ENCODE assay signal across 11 cellular contexts in the genomic region with DNA sequence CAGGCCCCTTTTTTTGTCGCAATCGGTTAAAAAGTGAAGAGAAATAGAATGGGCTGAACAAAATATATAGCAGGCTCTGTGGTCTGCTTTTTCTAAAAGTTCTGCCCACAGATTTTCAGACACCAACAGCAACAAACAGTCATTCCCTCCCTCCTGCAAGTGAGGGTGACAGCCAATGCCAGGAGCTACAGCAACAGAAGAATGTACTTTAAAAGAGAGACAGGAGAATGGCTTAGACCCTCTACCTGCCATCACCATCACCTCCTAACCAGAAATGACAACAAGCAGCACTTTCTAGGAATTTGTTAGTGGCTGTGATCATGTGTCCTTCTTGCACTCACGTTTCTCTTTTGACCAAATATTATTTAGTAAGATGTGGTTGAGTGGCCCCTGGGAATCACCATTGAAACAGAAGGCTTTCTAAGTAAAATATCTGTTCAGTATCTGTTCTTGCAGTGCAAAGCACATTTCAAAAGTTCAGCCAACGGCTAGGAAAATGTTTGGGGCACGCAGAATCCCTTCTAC.
A peak's percentile ranks its signal among the peaks of the same experiment; 100 is the strongest.
DNase-seq lines count a peak whose midpoint lies in the region; ATAC-seq, FAIRE-seq and TF ChIP-seq lines count a peak whose summit lies in the region.
"Had no signal": no experiment of that assay in that cellular context is flagged by ENCODE, and none has a peak within 500 bp of the region (broad histone marks: within the 10 kb centered on the region; RNA-seq: fewer than 3 reads in every experiment).

No MANE protein-coding gene starts in this region.

- H3K79me2 ChIP-seq in HepG2 (ENCODE audit: insufficient read depth, low read length) = no peaks in the 10 kb centered on the region

- peaks cover 1 to 18% of the 10 kb centered on the region in 2 experiments; a peak in 3 of 5 replicates for H3K36me3 ChIP-seq in HepG2 (replicated peaks in 1 of 2; ENCODE audit: control insufficient read depth in 1 of 2, insufficient read depth in 2 of 2, low read length in 2 of 2)

- no peak overlapping the region for H2AFZ ChIP-seq in HepG2 (ENCODE audit: low read length)

- peak; percentile 75 for FAIRE-seq in GM12892 (lab: Jason Lieb, UNC)
- FAIRE-seq in HepG2 (lab: Jason Lieb, UNC) = no peak

- no peak for TF ChIP-seq EP300 in HepG2 (IDR thresholded peaks at IDR 0.05; ENCODE audit: low read depth in 2 of 2, low read length in 2 of 2)
- no peak for TF ChIP-seq EP300 in HepG2 (CRISPR knock-in tag; IDR thresholded peaks at IDR 0.05; ENCODE audit: borderline replicate concordance)

- in situ Hi-C loops in HepG2 (cut with HindIII; ENCODE audit: extremely low pct_ligation_motif_present, low pct_unique_long_range_greater_than_20kb) = loop anchor here (5.0 to 25.0 kb wide), 2 partner anchors 250 to 450 kb away; a partner anchor contains a TSS

- peaks cover 13% of the 10 kb centered on the region for H3K4me1 ChIP-seq in HepG2 (ENCODE audit: insufficient read depth, low read length)

- BruUV-seq in HepG2 (replicated peaks; lab: Mats Ljungman, UMichigan) = no TSS peak

- H3K4me2 ChIP-seq in HepG2 (ENCODE audit: low read depth, low read length) = no peak overlapping the region

- no peaks in the 10 kb centered on the region for H3K27me3 Mint-ChIP-seq in natural killer cell treated with Interleukin-12 subunit alpha and Interleukin-12 subunit beta and Interleukin-15 and Interleukin-18, amount 100 ng/mL, for 72 hours
- H3K27me3 Mint-ChIP-seq: activated naive CD4-positive, alpha-beta T cell treated with anti-CD3 and anti-CD28 coated beads, Interleukin-2, amount 50 U/mL, for 24 hours had no signal

- no peaks in the 10 kb centered on the region for H3K9me3 Mint-ChIP-seq in natural killer cell treated with Interleukin-12 subunit alpha and Interleukin-12 subunit beta and Interleukin-15 and Interleukin-18, amount 100 ng/mL, for 72 hours
- H3K9me3 Mint-ChIP-seq: activated naive CD4-positive, alpha-beta T cell treated with anti-CD3 and anti-CD28 coated beads, Interleukin-2, amount 50 U/mL, for 24 hours; neural crest cell had no signal

- TF ChIP-seq POLR2A in GM12892 (IDR thresholded peaks at IDR 0.05; ENCODE audit: low read depth, low read length) (no peak), HepG2 (IDR thresholded peaks at IDR 0.05; ENCODE audit: insufficient read depth in 1 of 2, low read depth in 2 of 2, low read length in 2 of 2) (no peak)

- peak; percentile 9 for ATAC-seq in GM21526 (IDR thresholded peaks at IDR 0.05; ENCODE audit: low FRiP score, unreplicated experiment)
- peak in 1 of 2 donors; percentile 50 for ATAC-seq in natural killer cell treated with Interleukin-12 subunit alpha and Interleukin-12 subunit beta and Interleukin-15 and Interleukin-18, amount 100 ng/mL, for 72 hours
- ATAC-seq in HepG2 = no peak

- H3K27ac ChIP-seq in HepG2 (ENCODE audit: extremely low read length, insufficient read depth, low read length) = no peak overlapping the region

- no peak for TF ChIP-seq CTCF in HepG2 (CRISPR knock-in tag; IDR thresholded peaks at IDR 0.05)

- 0 out of 2 replicates have a peak, but pooled peaks cover 6% of the 10 kb centered on the region for H4K20me1 ChIP-seq in HepG2 (ENCODE audit: insufficient read depth, low read length)

- intact Hi-C loops in HepG2 (cut with micrococcal nuclease; ENCODE audit: unreplicated experiment) = no loop called here

- CTCF ChIA-PET in HepG2 (lab: Yijun Ruan, JAX; ENCODE audit: low intra/inter-chr PET ratio, low total read pairs) = no interaction called here

- DNase-seq in GM12892 (ENCODE audit: insufficient read length) (no peak), NCI-H69 (lab: John Stamatoyannopoulos, UW) (peak; percentile 26), midbrain (lab: John Stamatoyannopoulos, UW) (no peak), HepG2 (ENCODE audit: low spot score) (no peak), C1 segment of cervical spinal cord (lab: John Stamatoyannopoulos, UW) (no peak)
- no peak for DNase-seq in natural killer cell treated with Interleukin-12 subunit alpha and Interleukin-12 subunit beta and Interleukin-15 and Interleukin-18, amount 100 ng/mL, for 72 hours (ENCODE audit: low spot score)
- DNase-seq: Calu3 had no signal

- POLR2A ChIA-PET in HepG2 (lab: Yijun Ruan, JAX) = interaction anchor here (1.6 kb wide), 1 partner anchor 249 kb away, joined by 3 read pairs; a partner anchor contains a TSS

- 92% methylated on average over 5 of the region's 5 CpGs for WGBS in HepG2 (ENCODE audit: low lambda C conversion rate)

- peaks cover 56 to 64% of the 10 kb centered on the region in 2 donors for H3K4me1 Mint-ChIP-seq in natural killer cell treated with Interleukin-12 subunit alpha and Interleukin-12 subunit beta and Interleukin-15 and Interleukin-18, amount 100 ng/mL, for 72 hours (ENCODE audit: low read depth in 2 of 2)

- no peak overlapping the region for H3K4me3 Mint-ChIP-seq in natural killer cell treated with Interleukin-12 subunit alpha and Interleukin-12 subunit beta and Interleukin-15 and Interleukin-18, amount 100 ng/mL, for 72 hours
- H3K4me3 Mint-ChIP-seq: activated naive CD4-positive, alpha-beta T cell treated with anti-CD3 and anti-CD28 coated beads, Interleukin-2, amount 50 U/mL, for 24 hours; neural crest cell had no signal

- no peak overlapping the region for H3K9ac ChIP-seq in HepG2 (ENCODE audit: insufficient read depth, low read depth, low read length)

- no peak overlapping the region for H3K4me3 ChIP-seq in HepG2 (replicated peaks in 1 of 3; ENCODE audit: insufficient read depth in 1 of 3, low read depth in 2 of 3, low read length in 3 of 3)
- H3K4me3 ChIP-seq: coronary artery had no signal

- H3K27me3 ChIP-seq in HepG2 (ENCODE audit: control insufficient read depth in 1 of 2, insufficient read depth in 2 of 2, low read length in 2 of 2) = no peaks in the 10 kb centered on the region

- peak overlapping the region; percentile 43 to 53 for H3K27ac Mint-ChIP-seq in natural killer cell treated with Interleukin-12 subunit alpha and Interleukin-12 subunit beta and Interleukin-15 and Interleukin-18, amount 100 ng/mL, for 72 hours

- H3K9me3 ChIP-seq in HepG2 (ENCODE audit: low read length) = no peaks in the 10 kb centered on the region

- H3K36me3 Mint-ChIP-seq in natural killer cell treated with Interleukin-12 subunit alpha and Interleukin-12 subunit beta and Interleukin-15 and Interleukin-18, amount 100 ng/mL, for 72 hours = peaks cover 6% of the 10 kb centered on the region

- no peak for TF ChIP-seq RAD21 in HepG2 (CRISPR knock-in tag; IDR thresholded peaks at IDR 0.05)

TF ChIP-seq in HepG2, 621 proteins besides CTCF, POLR2A, EP300 and RAD21 (continues in another document):
- TF ChIP-seq ZNF235 (CRISPR knock-in tag; IDR thresholded peaks at IDR 0.05; ENCODE audit: borderline replicate concordance) (no peak), ZNF292 (CRISPR knock-in tag; IDR thresholded peaks at IDR 0.05; ENCODE audit: borderline replicate concordance, low read depth) (no peak), ZNF33B (CRISPR knock-in tag; IDR thresholded peaks at IDR 0.05) (no peak), MTA1 (CRISPR knock-in tag; IDR thresholded peaks at IDR 0.05; ENCODE audit: borderline replicate concordance) (no peak), ZBTB7A (CRISPR knock-in tag; IDR thresholded peaks at IDR 0.05) (no peak), NFIB (CRISPR knock-in tag; IDR thresholded peaks at IDR 0.05; ENCODE audit: borderline replicate concordance) (no peak), ZNF496 (CRISPR knock-in tag; IDR thresholded peaks at IDR 0.05; ENCODE audit: insufficient replicate concordance) (no peak), SAFB2 (CRISPR knock-in tag; IDR thresholded peaks at IDR 0.05; ENCODE audit: borderline replicate concordance, low read depth) (no peak), ZNF766 (CRISPR knock-in tag; IDR thresholded peaks at IDR 0.05; ENCODE audit: borderline replicate concordance) (no peak), TBL1XR1 (IDR thresholded peaks at IDR 0.05; ENCODE audit: borderline replicate concordance, low read length, partially characterized antibody) (no peak)
- TF ChIP-seq, protein P1, sequence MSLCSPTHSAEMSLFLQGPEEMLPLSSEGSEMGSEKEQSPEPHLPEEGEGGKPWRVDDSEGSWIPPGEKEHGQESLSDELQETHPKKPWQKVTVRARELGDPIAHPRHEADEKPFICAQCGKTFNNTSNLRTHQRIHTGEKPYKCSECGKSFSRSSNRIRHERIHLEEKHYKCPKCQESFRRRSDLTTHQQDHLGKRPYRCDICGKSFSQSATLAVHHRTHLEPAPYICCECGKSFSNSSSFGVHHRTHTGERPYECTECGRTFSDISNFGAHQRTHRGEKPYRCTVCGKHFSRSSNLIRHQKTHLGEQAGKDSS (CRISPR knock-in tag; IDR thresholded peaks at IDR 0.05; ENCODE audit: borderline replicate concordance, low read depth) = no peak
- TF ChIP-seq, protein P2, sequence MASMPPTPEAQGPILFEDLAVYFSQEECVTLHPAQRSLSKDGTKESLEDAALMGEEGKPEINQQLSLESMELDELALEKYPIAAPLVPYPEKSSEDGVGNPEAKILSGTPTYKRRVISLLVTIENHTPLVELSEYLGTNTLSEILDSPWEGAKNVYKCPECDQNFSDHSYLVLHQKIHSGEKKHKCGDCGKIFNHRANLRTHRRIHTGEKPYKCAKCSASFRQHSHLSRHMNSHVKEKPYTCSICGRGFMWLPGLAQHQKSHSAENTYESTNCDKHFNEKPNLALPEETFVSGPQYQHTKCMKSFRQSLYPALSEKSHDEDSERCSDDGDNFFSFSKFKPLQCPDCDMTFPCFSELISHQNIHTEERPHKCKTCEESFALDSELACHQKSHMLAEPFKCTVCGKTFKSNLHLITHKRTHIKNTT (CRISPR knock-in tag; IDR thresholded peaks at IDR 0.05) = no peak
- TF ChIP-seq, protein P3, sequence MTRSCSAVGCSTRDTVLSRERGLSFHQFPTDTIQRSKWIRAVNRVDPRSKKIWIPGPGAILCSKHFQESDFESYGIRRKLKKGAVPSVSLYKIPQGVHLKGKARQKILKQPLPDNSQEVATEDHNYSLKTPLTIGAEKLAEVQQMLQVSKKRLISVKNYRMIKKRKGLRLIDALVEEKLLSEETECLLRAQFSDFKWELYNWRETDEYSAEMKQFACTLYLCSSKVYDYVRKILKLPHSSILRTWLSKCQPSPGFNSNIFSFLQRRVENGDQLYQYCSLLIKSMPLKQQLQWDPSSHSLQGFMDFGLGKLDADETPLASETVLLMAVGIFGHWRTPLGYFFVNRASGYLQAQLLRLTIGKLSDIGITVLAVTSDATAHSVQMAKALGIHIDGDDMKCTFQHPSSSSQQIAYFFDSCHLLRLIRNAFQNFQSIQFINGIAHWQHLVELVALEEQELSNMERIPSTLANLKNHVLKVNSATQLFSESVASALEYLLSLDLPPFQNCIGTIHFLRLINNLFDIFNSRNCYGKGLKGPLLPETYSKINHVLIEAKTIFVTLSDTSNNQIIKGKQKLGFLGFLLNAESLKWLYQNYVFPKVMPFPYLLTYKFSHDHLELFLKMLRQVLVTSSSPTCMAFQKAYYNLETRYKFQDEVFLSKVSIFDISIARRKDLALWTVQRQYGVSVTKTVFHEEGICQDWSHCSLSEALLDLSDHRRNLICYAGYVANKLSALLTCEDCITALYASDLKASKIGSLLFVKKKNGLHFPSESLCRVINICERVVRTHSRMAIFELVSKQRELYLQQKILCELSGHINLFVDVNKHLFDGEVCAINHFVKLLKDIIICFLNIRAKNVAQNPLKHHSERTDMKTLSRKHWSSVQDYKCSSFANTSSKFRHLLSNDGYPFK (CRISPR knock-in tag; IDR thresholded peaks at IDR 0.05; ENCODE audit: borderline replicate concordance) = no peak
